In genomic region chr5:72226950-72227349, GRCh38 we compare ENCODE assay signal across 1 cellular context.
TF ChIP-seq lines count a peak whose summit lies in the region.

No MANE protein-coding gene starts in this region.

TF ChIP-seq in K562, 482 proteins besides CTCF, POLR2A, EP300 and RAD21 (continued from another document and continues in another):
- no peak for TF ChIP-seq TAF15 (IDR thresholded peaks at IDR 0.05; ENCODE audit: low read depth, low read length)
- TF ChIP-seq CREM (IDR thresholded peaks at IDR 0.05; ENCODE audit: low read depth): peak; percentile 45
- TF ChIP-seq ZNF444 (CRISPR knock-in tag; IDR thresholded peaks at IDR 0.05): no peak
- no peak for TF ChIP-seq L3MBTL2 (IDR thresholded peaks at IDR 0.05)
- TF ChIP-seq, protein P1, sequence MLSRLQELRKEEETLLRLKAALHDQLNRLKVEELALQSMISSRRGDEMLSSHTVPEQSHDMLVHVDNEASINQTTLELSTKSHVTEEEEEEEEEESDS (CRISPR knock-in tag; IDR thresholded peaks at IDR 0.05): no peak
- TF ChIP-seq MCM2 (IDR thresholded peaks at IDR 0.05; ENCODE audit: low read depth): no peak
- TF ChIP-seq, protein P2, sequence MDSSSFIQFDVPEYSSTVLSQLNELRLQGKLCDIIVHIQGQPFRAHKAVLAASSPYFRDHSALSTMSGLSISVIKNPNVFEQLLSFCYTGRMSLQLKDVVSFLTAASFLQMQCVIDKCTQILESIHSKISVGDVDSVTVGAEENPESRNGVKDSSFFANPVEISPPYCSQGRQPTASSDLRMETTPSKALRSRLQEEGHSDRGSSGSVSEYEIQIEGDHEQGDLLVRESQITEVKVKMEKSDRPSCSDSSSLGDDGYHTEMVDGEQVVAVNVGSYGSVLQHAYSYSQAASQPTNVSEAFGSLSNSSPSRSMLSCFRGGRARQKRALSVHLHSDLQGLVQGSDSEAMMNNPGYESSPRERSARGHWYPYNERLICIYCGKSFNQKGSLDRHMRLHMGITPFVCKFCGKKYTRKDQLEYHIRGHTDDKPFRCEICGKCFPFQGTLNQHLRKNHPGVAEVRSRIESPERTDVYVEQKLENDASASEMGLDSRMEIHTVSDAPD (CRISPR knock-in tag; IDR thresholded peaks at IDR 0.05): no peak
- TF ChIP-seq JUNB (CRISPR knock-in tag; conservative IDR thresholded peaks at IDR 0.05): no peak
- TF ChIP-seq ZNF583 (CRISPR knock-in tag; IDR thresholded peaks at IDR 0.05): no peak
- no peak for TF ChIP-seq ZNF41 (CRISPR knock-in tag; conservative IDR thresholded peaks at IDR 0.05)
- no peak for TF ChIP-seq FOXA1 (IDR thresholded peaks at IDR 0.05; ENCODE audit: borderline replicate concordance)
- TF ChIP-seq, protein P3, sequence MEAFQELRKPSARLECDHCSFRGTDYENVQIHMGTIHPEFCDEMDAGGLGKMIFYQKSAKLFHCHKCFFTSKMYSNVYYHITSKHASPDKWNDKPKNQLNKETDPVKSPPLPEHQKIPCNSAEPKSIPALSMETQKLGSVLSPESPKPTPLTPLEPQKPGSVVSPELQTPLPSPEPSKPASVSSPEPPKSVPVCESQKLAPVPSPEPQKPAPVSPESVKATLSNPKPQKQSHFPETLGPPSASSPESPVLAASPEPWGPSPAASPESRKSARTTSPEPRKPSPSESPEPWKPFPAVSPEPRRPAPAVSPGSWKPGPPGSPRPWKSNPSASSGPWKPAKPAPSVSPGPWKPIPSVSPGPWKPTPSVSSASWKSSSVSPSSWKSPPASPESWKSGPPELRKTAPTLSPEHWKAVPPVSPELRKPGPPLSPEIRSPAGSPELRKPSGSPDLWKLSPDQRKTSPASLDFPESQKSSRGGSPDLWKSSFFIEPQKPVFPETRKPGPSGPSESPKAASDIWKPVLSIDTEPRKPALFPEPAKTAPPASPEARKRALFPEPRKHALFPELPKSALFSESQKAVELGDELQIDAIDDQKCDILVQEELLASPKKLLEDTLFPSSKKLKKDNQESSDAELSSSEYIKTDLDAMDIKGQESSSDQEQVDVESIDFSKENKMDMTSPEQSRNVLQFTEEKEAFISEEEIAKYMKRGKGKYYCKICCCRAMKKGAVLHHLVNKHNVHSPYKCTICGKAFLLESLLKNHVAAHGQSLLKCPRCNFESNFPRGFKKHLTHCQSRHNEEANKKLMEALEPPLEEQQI (IDR thresholded peaks at IDR 0.05): no peak
- TF ChIP-seq NBN (IDR thresholded peaks at IDR 0.05; ENCODE audit: low read depth): no peak
- no peak for TF ChIP-seq HEY1 (CRISPR knock-in tag; IDR thresholded peaks at IDR 0.05; ENCODE audit: borderline replicate concordance)
- no peak for TF ChIP-seq ETV6 (IDR thresholded peaks at IDR 0.05; ENCODE audit: borderline replicate concordance in 1 of 2, low read depth in 2 of 2, low read length in 1 of 2)
- no peak for TF ChIP-seq ETV6 (CRISPR knock-in tag; IDR thresholded peaks at IDR 0.05; ENCODE audit: borderline replicate concordance)
- no peak for TF ChIP-seq ZNF407 (IDR thresholded peaks at IDR 0.05; ENCODE audit: low read depth)
- no peak for TF ChIP-seq HNRNPK (IDR thresholded peaks at IDR 0.05; ENCODE audit: low read depth, low read length, poor library complexity, severe bottlenecking)
- TF ChIP-seq PBX2 (CRISPR knock-in tag; IDR thresholded peaks at IDR 0.05; ENCODE audit: low read depth): no peak
- no peak for TF ChIP-seq PBX2 (tag; conservative IDR thresholded peaks at IDR 0.05; ENCODE audit: low read depth)
- TF ChIP-seq ZEB2 (IDR thresholded peaks at IDR 0.05): peak; percentile 55; the same call in 1 of the 2 replicates
- TF ChIP-seq, protein P4, sequence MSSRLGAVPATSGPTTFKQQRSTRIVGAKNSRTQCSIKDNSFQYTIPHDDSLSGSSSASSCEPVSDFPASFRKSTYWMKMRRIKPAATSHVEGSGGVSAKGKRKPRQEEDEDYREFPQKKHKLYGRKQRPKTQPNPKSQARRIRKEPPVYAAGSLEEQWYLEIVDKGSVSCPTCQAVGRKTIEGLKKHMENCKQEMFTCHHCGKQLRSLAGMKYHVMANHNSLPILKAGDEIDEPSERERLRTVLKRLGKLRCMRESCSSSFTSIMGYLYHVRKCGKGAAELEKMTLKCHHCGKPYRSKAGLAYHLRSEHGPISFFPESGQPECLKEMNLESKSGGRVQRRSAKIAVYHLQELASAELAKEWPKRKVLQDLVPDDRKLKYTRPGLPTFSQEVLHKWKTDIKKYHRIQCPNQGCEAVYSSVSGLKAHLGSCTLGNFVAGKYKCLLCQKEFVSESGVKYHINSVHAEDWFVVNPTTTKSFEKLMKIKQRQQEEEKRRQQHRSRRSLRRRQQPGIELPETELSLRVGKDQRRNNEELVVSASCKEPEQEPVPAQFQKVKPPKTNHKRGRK (tag; IDR thresholded peaks at IDR 0.05): no peak
- TF ChIP-seq, protein P5, sequence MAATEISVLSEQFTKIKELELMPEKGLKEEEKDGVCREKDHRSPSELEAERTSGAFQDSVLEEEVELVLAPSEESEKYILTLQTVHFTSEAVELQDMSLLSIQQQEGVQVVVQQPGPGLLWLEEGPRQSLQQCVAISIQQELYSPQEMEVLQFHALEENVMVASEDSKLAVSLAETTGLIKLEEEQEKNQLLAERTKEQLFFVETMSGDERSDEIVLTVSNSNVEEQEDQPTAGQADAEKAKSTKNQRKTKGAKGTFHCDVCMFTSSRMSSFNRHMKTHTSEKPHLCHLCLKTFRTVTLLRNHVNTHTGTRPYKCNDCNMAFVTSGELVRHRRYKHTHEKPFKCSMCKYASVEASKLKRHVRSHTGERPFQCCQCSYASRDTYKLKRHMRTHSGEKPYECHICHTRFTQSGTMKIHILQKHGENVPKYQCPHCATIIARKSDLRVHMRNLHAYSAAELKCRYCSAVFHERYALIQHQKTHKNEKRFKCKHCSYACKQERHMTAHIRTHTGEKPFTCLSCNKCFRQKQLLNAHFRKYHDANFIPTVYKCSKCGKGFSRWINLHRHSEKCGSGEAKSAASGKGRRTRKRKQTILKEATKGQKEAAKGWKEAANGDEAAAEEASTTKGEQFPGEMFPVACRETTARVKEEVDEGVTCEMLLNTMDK (IDR thresholded peaks at IDR 0.05; ENCODE audit: borderline replicate concordance, insufficient read depth, low read depth, low read length, poor library complexity, severe bottlenecking): no peak
- TF ChIP-seq CC2D1A (IDR thresholded peaks at IDR 0.05): no peak
- TF ChIP-seq NFRKB (IDR thresholded peaks at IDR 0.05; ENCODE audit: low read depth): no peak
- TF ChIP-seq GATA2 (CRISPR knock-in tag; IDR thresholded peaks at IDR 0.05): peak; percentile 63
- peak; percentile 81 for TF ChIP-seq TEAD4 (IDR thresholded peaks at IDR 0.05; ENCODE audit: low read length)
- no peak for TF ChIP-seq TEAD4 (CRISPR knock-in tag; IDR thresholded peaks at IDR 0.05; ENCODE audit: borderline replicate concordance)
- TF ChIP-seq ZNF644 (tag; IDR thresholded peaks at IDR 0.05; ENCODE audit: low read depth): no peak
- TF ChIP-seq, protein P6, sequence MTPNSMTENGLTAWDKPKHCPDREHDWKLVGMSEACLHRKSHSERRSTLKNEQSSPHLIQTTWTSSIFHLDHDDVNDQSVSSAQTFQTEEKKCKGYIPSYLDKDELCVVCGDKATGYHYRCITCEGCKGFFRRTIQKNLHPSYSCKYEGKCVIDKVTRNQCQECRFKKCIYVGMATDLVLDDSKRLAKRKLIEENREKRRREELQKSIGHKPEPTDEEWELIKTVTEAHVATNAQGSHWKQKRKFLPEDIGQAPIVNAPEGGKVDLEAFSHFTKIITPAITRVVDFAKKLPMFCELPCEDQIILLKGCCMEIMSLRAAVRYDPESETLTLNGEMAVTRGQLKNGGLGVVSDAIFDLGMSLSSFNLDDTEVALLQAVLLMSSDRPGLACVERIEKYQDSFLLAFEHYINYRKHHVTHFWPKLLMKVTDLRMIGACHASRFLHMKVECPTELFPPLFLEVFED (CRISPR knock-in tag; conservative IDR thresholded peaks at IDR 0.05): no peak
- TF ChIP-seq NKRF (IDR thresholded peaks at IDR 0.05; ENCODE audit: borderline replicate concordance): no peak
- no peak for TF ChIP-seq BRD9 (IDR thresholded peaks at IDR 0.05; ENCODE audit: low read depth, partially characterized antibody)
- no peak for TF ChIP-seq OTX1 (CRISPR knock-in tag; IDR thresholded peaks at IDR 0.05)
- no peak for TF ChIP-seq ZNF277 (CRISPR knock-in tag; IDR thresholded peaks at IDR 0.05; ENCODE audit: borderline replicate concordance)
- TF ChIP-seq MEIS2 (IDR thresholded peaks at IDR 0.05; ENCODE audit: partially characterized antibody): peak; percentile 65
- TF ChIP-seq RBM25 (IDR thresholded peaks at IDR 0.05; ENCODE audit: low read depth, low read length, severe bottlenecking): no peak
